8 cellular contexts compared by ENCODE assay signal in the genomic region with DNA sequence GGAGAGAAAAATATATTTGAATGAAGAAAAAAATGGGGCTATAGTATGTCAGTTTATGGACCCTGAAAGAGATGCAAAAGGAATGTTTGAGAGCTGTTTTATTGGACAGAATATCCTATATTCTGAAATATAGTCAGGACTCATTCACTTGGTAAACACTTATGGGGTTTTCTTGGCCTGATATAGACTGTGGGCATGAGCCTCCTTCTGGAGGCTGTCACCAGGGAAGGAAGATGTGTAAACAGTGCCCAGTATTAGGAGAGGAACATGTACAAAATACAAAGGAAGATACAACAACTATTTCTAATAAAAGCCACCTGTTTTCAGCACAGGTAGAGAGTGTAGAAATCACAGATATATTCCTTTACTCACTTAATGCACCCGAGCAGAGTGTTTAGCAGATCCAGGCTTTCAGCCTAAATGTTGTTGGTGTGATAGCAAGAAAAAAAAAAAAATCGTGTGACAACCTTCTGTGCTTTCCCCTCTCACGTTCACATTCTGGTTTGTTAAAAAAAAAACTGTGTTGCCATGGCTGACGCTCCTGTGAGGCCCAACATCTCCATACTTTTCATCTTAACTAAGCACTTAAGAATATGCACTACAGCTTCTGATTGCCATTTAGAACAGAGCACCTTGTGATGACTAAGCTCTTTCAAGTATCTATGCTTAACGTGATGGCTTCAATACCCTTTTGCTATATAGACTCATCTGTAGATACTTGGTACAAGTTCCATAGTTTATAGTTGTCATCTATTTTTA.
DNase-seq lines count a peak whose midpoint lies in the region; ATAC-seq and TF ChIP-seq lines count a peak whose summit lies in the region.

No MANE protein-coding gene starts in this region.

- no peaks in the 10 kb centered on the region for H3K79me1 ChIP-seq in mesendoderm (ENCODE audit: low read length)

- no peaks in the 10 kb centered on the region for H3K79me2 ChIP-seq in mesendoderm (ENCODE audit: control insufficient read depth, insufficient read depth, low read length)

- no peak overlapping the region for H2BK5ac ChIP-seq in mesendoderm (ENCODE audit: low read length)

- H3K4ac ChIP-seq in mesendoderm (ENCODE audit: low read depth, low read length) = no peak overlapping the region

- H2AK5ac ChIP-seq in mesendoderm (ENCODE audit: low read length) = no peak overlapping the region

- H2BK120ac ChIP-seq in mesendoderm (ENCODE audit: low read depth, low read length) = no peak overlapping the region

- no peak for TF ChIP-seq POLR2A in lower leg skin (IDR thresholded peaks at IDR 0.05)

- no TSS peak for BruUV-seq in A673 (replicated peaks; lab: Mats Ljungman, UMichigan)

- H4K8ac ChIP-seq in mesendoderm (ENCODE audit: low read depth, low read length) = no peak overlapping the region

- H3K9me3 Mint-ChIP-seq in CD4-positive, CD25-positive, alpha-beta regulatory T cell = peaks cover 0 to 1% (median 0%) of the 10 kb centered on the region in 7 donors
- no peaks in the 10 kb centered on the region for H3K9me3 Mint-ChIP-seq in activated naive CD8-positive, alpha-beta T cell treated with anti-CD3 and anti-CD28 coated beads, Interleukin-2, amount 10 ng/mL, durations not matched to agents 7 days and 5 days

- no CpG with 5 or more reads among the region's 5 CpGs for WGBS in mesendoderm (ENCODE audit: extremely low coverage, insufficient coverage, low lambda C conversion rate)
- WGBS in lower leg skin, 2 donors = 48 to 54% methylated on average over 5 of the region's 5 CpGs

- H3K56ac ChIP-seq in mesendoderm (ENCODE audit: low read length) = no peak overlapping the region

- no peak overlapping the region for H2BK15ac ChIP-seq in mesendoderm (replicated peaks; ENCODE audit: low read depth)

- CTCF ChIA-PET in A673 (lab: Charles Lee) = no interaction called here

- peak; percentile 62 to 65 for ATAC-seq in CD4-positive, CD25-positive, alpha-beta regulatory T cell (ENCODE audit: low read depth in 2 of 2)
- peak; percentile 40 for ATAC-seq in HG02642 (IDR thresholded peaks at IDR 0.05; ENCODE audit: poor library complexity, unreplicated experiment)
- peak; percentile 21 for ATAC-seq in activated naive CD8-positive, alpha-beta T cell treated with anti-CD3 and anti-CD28 coated beads, Interleukin-2, amount 10 ng/mL, durations not matched to agents 7 days and 5 days (ENCODE audit: low read depth)

- H3K4me3 Mint-ChIP-seq in CD4-positive, CD25-positive, alpha-beta regulatory T cell = peak overlapping the region; percentile 21 to 70 (median 33)
- H3K4me3 Mint-ChIP-seq in activated naive CD8-positive, alpha-beta T cell treated with anti-CD3 and anti-CD28 coated beads, Interleukin-2, amount 10 ng/mL, durations not matched to agents 7 days and 5 days = no peak overlapping the region

- H3K9me3 ChIP-seq in CD4-positive, CD25-positive, alpha-beta regulatory T cell (ENCODE audit: control insufficient read depth in 2 of 2, low read length in 2 of 2) = no peaks in the 10 kb centered on the region
- H3K9me3 ChIP-seq in MG63 = no peaks in the 10 kb centered on the region
- no peaks in the 10 kb centered on the region for H3K9me3 ChIP-seq in A673 (ENCODE audit: low read depth, low read length, poor library complexity, severe bottlenecking)

- H3K27me3 Mint-ChIP-seq in CD4-positive, CD25-positive, alpha-beta regulatory T cell = no peaks in the 10 kb centered on the region
- H3K27me3 Mint-ChIP-seq in activated naive CD8-positive, alpha-beta T cell treated with anti-CD3 and anti-CD28 coated beads, Interleukin-2, amount 10 ng/mL, durations not matched to agents 7 days and 5 days = no peaks in the 10 kb centered on the region

- H3K27ac Mint-ChIP-seq in CD4-positive, CD25-positive, alpha-beta regulatory T cell = peak overlapping the region; percentile 66 to 84 (median 73)
- H3K27ac Mint-ChIP-seq in activated naive CD8-positive, alpha-beta T cell treated with anti-CD3 and anti-CD28 coated beads, Interleukin-2, amount 10 ng/mL, durations not matched to agents 7 days and 5 days = peak overlapping the region; percentile 70

- no peak overlapping the region for H3K18ac ChIP-seq in mesendoderm (ENCODE audit: low read length)

- peak in 2 of 3 donors; percentile 12 to 34 for DNase-seq in CD4-positive, CD25-positive, alpha-beta regulatory T cell
- no peak for DNase-seq in activated naive CD8-positive, alpha-beta T cell treated with anti-CD3 and anti-CD28 coated beads, Interleukin-2, amount 10 ng/mL, durations not matched to agents 7 days and 5 days
- DNase-seq in mesendoderm (peak; percentile 40), lower leg skin (ENCODE audit: low spot score in 2 of 2) (no peak), MG63 (no peak), UCSD-AML1 (lab: John Stamatoyannopoulos, UW; ENCODE audit: unreplicated experiment) (no peak), A673 (ENCODE audit: low spot score) (no peak)

- peak overlapping the region; percentile 63 for H3K27ac ChIP-seq in CD4-positive, CD25-positive, alpha-beta regulatory T cell (ENCODE audit: insufficient read depth, low read length, poor library complexity, severe bottlenecking)
- H3K27ac ChIP-seq in mesendoderm (ENCODE audit: low read depth, low read length) (no peak overlapping the region), A673 (ENCODE audit: low read depth, low read length, poor library complexity, severe bottlenecking) (no peak overlapping the region)

- H3K23ac ChIP-seq in mesendoderm (ENCODE audit: low read length) = no peak overlapping the region

- intact Hi-C loops in lower leg skin (cut with DNase I; ENCODE audit: low total_unique reads) (no loop called here), A673 (cut with micrococcal nuclease; ENCODE audit: unreplicated experiment) (no loop called here)

- POLR2A ChIA-PET in activated naive CD8-positive, alpha-beta T cell treated with anti-CD3 and anti-CD28 coated beads, Interleukin-2, amount 10 ng/mL, durations not matched to agents 7 days and 5 days (lab: Charles Lee) = no interaction called here
- POLR2A ChIA-PET in A673 (lab: Charles Lee; ENCODE audit: low non-redundant PET) = no interaction called here

- H3K4me3 ChIP-seq in CD4-positive, CD25-positive, alpha-beta regulatory T cell (ENCODE audit: low read depth, low read length) = peak overlapping the region; percentile 29
- H3K4me3 ChIP-seq in mesendoderm (ENCODE audit: low read length) = no peak overlapping the region
- no peak overlapping the region for H3K4me3 ChIP-seq in lower leg skin (ENCODE audit: low read depth, poor library complexity, severe bottlenecking)
- no peak overlapping the region for H3K4me3 ChIP-seq in MG63
- H3K4me3 ChIP-seq in A673 (ENCODE audit: low read depth, low read length, poor library complexity, severe bottlenecking) = no peak overlapping the region

- H3K36me3 ChIP-seq in CD4-positive, CD25-positive, alpha-beta regulatory T cell (ENCODE audit: control insufficient read depth, insufficient read depth, low read length) = peaks cover 22% of the 10 kb centered on the region
- H3K36me3 ChIP-seq in mesendoderm (ENCODE audit: control insufficient read depth, insufficient read depth, low read length) = no peaks in the 10 kb centered on the region
- H3K36me3 ChIP-seq in MG63 = peaks cover 23% of the 10 kb centered on the region
- no peaks in the 10 kb centered on the region for H3K36me3 ChIP-seq in A673 (ENCODE audit: insufficient read depth, low read length, poor library complexity, severe bottlenecking)

- H4K5ac ChIP-seq in mesendoderm (ENCODE audit: low read length) = no peak overlapping the region

- TF ChIP-seq CTCF in lower leg skin (IDR thresholded peaks at IDR 0.05) = no peak
- TF ChIP-seq CTCF in A673 (conservative IDR thresholded peaks at IDR 0.05; ENCODE audit: low read depth, low read length) = no peak

- peaks cover 78% of the 10 kb centered on the region for H3K4me1 ChIP-seq in CD4-positive, CD25-positive, alpha-beta regulatory T cell (ENCODE audit: control insufficient read depth, insufficient read depth, low read length, poor library complexity, severe bottlenecking)
- H3K4me1 ChIP-seq in mesendoderm (ENCODE audit: control insufficient read depth, low read depth, low read length) = no peaks in the 10 kb centered on the region
- H3K4me1 ChIP-seq in A673 (ENCODE audit: insufficient read depth, low read length, poor library complexity, severe bottlenecking) = peaks cover 45% of the 10 kb centered on the region

- no peaks in the 10 kb centered on the region for H3K27me3 ChIP-seq in CD4-positive, CD25-positive, alpha-beta regulatory T cell (ENCODE audit: control insufficient read depth, insufficient read depth, low read length)
- H3K27me3 ChIP-seq in mesendoderm (ENCODE audit: insufficient read depth, low read length, poor library complexity) = no peaks in the 10 kb centered on the region
- H3K27me3 ChIP-seq in MG63 = no peaks in the 10 kb centered on the region
- H3K27me3 ChIP-seq in A673 (replicated peaks; ENCODE audit: insufficient read depth, low read depth, low read length, poor library complexity) = no peaks in the 10 kb centered on the region

- peaks cover 61 to 93% (median 79%) of the 10 kb centered on the region in 4 donors for H3K4me1 Mint-ChIP-seq in CD4-positive, CD25-positive, alpha-beta regulatory T cell
- peaks cover 48% of the 10 kb centered on the region for H3K4me1 Mint-ChIP-seq in activated naive CD8-positive, alpha-beta T cell treated with anti-CD3 and anti-CD28 coated beads, Interleukin-2, amount 10 ng/mL, durations not matched to agents 7 days and 5 days

- H3K4me2 ChIP-seq in mesendoderm (ENCODE audit: low read length) = no peak overlapping the region

- no peak overlapping the region for H3K9ac ChIP-seq in mesendoderm (ENCODE audit: low read length)

- H3K36me3 Mint-ChIP-seq in CD4-positive, CD25-positive, alpha-beta regulatory T cell = peaks cover 35% of the 10 kb centered on the region
- H3K36me3 Mint-ChIP-seq in activated naive CD8-positive, alpha-beta T cell treated with anti-CD3 and anti-CD28 coated beads, Interleukin-2, amount 10 ng/mL, durations not matched to agents 7 days and 5 days = peaks cover 31% of the 10 kb centered on the region

Comparison
In these comparisons a context has a peak if more than half of its experiments do, and no peak if none do; other contexts are left out.
1. DNase-seq: peak in CD4-positive, CD25-positive, alpha-beta regulatory T cell (2 of 3) and mesendoderm (single experiment); none in activated naive CD8-positive, alpha-beta T cell treated with anti-CD3 and anti-CD28 coated beads, Interleukin-2, amount 10 ng/mL, durations not matched to agents 7 days and 5 days (single experiment), lower leg skin (0 of 2), MG63 (single experiment), UCSD-AML1 (single experiment) and A673 (single experiment).
2. Peak in every context shown above with its lines, with median percentiles within 50 percentile points of each other: ATAC-seq.